In genomic region chr7:47559306-47560220, GRCh38 we compare ENCODE assay signal across 2 cellular contexts.
TF ChIP-seq lines count a peak whose summit lies in the region.

No MANE protein-coding gene starts in this region.

TF ChIP-seq in A549, 52 proteins besides CTCF, POLR2A, EP300 and RAD21:
- TF ChIP-seq MAX (IDR thresholded peaks at IDR 0.05) (0 out of 2 replicates have a peak, but pooled peaks have one; percentile 26), CEBPB (IDR thresholded peaks at IDR 0.05) (no peak), POLR2AphosphoS2 (conservative IDR thresholded peaks at IDR 0.05; ENCODE audit: low read length) (peak; percentile 17; the same call in 1 of the 2 replicates)

TF ChIP-seq in HepG2, 621 proteins besides CTCF, POLR2A, EP300 and RAD21 (continued from another document):
- TF ChIP-seq ELK4 (CRISPR knock-in tag; IDR thresholded peaks at IDR 0.05; ENCODE audit: borderline replicate concordance) (no peak), ZNF234 (CRISPR knock-in tag; conservative IDR thresholded peaks at IDR 0.05) (no peak), RBM22 (optimal IDR thresholded peaks at IDR 0.05; ENCODE audit: low read length) (peak; percentile 49)
TF ChIP-seq in HepG2: peak in this region for 1.
